ENCODE assay signal across 24 cellular contexts in the genomic region with DNA sequence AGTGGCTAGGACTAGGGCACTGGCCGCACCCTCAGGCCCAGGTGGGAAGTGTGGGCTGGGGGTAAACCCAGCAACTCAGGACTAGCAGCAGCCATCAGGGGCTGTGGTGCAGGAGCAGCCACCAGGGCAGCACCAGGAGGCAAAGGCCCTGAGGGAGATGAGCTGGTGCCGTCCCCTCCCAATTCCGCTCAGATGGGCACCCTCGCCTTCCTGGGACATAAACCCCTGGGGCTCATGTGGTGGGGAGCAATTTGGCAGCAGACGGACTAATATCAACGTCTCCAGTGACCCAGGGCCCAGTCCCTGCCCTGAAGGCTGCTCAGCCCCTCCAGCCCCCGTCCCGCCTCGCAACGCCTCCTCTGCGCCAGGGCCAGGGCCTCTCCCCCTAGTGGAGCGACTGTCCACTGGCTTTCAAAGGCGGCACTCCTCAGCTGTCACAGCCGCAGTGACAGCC.
DNase-seq lines count a peak whose midpoint lies in the region; ATAC-seq, FAIRE-seq and TF ChIP-seq lines count a peak whose summit lies in the region.
"Had no signal": no experiment of that assay in that cellular context is flagged by ENCODE, and none has a peak within 500 bp of the region (broad histone marks: within the 10 kb centered on the region; RNA-seq: fewer than 3 reads in every experiment).

No MANE protein-coding gene starts in this region.

- dilution Hi-C loops in mammary epithelial cell (cut with HindIII; ENCODE audit: low sequenced_read_pairs), result no loop called here

- peaks cover 2% of the 10 kb centered on the region for H3K36me3 Mint-ChIP-seq in chondrocyte (ENCODE audit: low read depth)
- H3K36me3 Mint-ChIP-seq in naive thymus-derived CD4-positive, alpha-beta T cell, result peaks cover 0 to 13% (median 0%) of the 10 kb centered on the region in 5 donors

- no peaks in the 10 kb centered on the region for H3K79me2 ChIP-seq in mammary epithelial cell (ENCODE audit: insufficient read depth, low read length)
- H3K79me2 ChIP-seq: hepatocyte had no signal

- POLR2A ChIA-PET in naive thymus-derived CD4-positive, alpha-beta T cell (lab: Charles Lee), result no interaction called here

- H3K9me3 ChIP-seq in BE2C (no peaks in the 10 kb centered on the region), mammary epithelial cell (replicated peaks; ENCODE audit: insufficient read depth, low read length) (no peaks in the 10 kb centered on the region)
- no peaks in the 10 kb centered on the region for H3K9me3 ChIP-seq in naive thymus-derived CD4-positive, alpha-beta T cell (ENCODE audit: control insufficient read depth in 2 of 3, low read length in 3 of 3)
- H3K9me3 ChIP-seq: HAP-1, thoracic aorta had no signal

- TF ChIP-seq CTCF in BE2C (IDR thresholded peaks at IDR 0.05; ENCODE audit: low read depth, low read length) (peak; percentile 22; the same call in 1 of the 2 replicates), chondrocyte (IDR thresholded peaks at IDR 0.05) (no peak), mammary epithelial cell (conservative IDR thresholded peaks at IDR 0.05 in 1 of 2, IDR thresholded peaks at IDR 0.05 in 1 of 2; ENCODE audit: extremely low read depth in 1 of 2, insufficient read depth in 1 of 2, low read depth in 1 of 2, low read length in 2 of 2) (no peak)

- H3K27me3 ChIP-seq in BE2C, result no peaks in the 10 kb centered on the region
- H3K27me3 ChIP-seq in naive thymus-derived CD4-positive, alpha-beta T cell (ENCODE audit: control insufficient read depth in 2 of 2, insufficient read depth in 2 of 2, low read length in 2 of 2), result no peaks in the 10 kb centered on the region
- H3K27me3 ChIP-seq in mammary epithelial cell (ENCODE audit: insufficient read depth, low read length), result no peaks in the 10 kb centered on the region
- H3K27me3 ChIP-seq: hepatocyte had no signal

- in situ Hi-C loops in mammary epithelial cell (cut with MboI; ENCODE audit: low sequenced_read_pairs in 2 of 2), result no loop called here

- no peak overlapping the region for H2AFZ ChIP-seq in mammary epithelial cell (ENCODE audit: low read depth, low read length)
- H2AFZ ChIP-seq: hepatocyte had no signal

- no peak overlapping the region for H3K4me2 ChIP-seq in mammary epithelial cell (ENCODE audit: insufficient read depth, low read depth, low read length)
- H3K4me2 ChIP-seq: hepatocyte had no signal

- peaks cover 20% of the 10 kb centered on the region for H3K4me1 ChIP-seq in BE2C
- no peaks in the 10 kb centered on the region for H3K4me1 ChIP-seq in naive thymus-derived CD4-positive, alpha-beta T cell (ENCODE audit: control insufficient read depth in 2 of 2, insufficient read depth in 2 of 2, low read length in 2 of 2)
- H3K4me1 ChIP-seq in mammary epithelial cell (ENCODE audit: insufficient read depth, low read length), result no peaks in the 10 kb centered on the region
- H3K4me1 ChIP-seq: HAP-1 had no signal

- H3K9ac ChIP-seq in mammary epithelial cell (ENCODE audit: insufficient read depth, low read length), result no peak overlapping the region

- DNase-seq in BE2C, result no peak
- peak; percentile 56 for DNase-seq in ELF-1 (ENCODE audit: low read depth, low spot score)
- DNase-seq in chondrocyte (ENCODE audit: low spot score), result peak; percentile 71
- DNase-seq in naive thymus-derived CD4-positive, alpha-beta T cell, result no peak
- DNase-seq in medulla oblongata (ENCODE audit: extremely low spot score), result no peak
- DNase-seq in RCC 7860 (ENCODE audit: low spot score), result no peak
- no peak for DNase-seq in mammary epithelial cell
- DNase-seq in AG08395 (ENCODE audit: low spot score), result no peak
- DNase-seq: activated CD4-positive, alpha-beta memory T cell treated with anti-CD3 and anti-CD28 coated beads, Interleukin-2, amount 10 ng/mL, durations not matched to agents 7 days and 5 days; activated gamma-delta T cell treated with Interleukin-2 at 50 U/mL for 16 hours; activated T-cell treated with anti-CD3 and anti-CD28 coated beads for 4 hours; dermis blood vessel endothelial cell; naive thymus-derived CD8-positive, alpha-beta T cell; NCI-H526 treated with DMSO at 0.1 percent for 48 hours; stimulated activated CD4-positive, alpha-beta T cell treated with anti-CD3 and anti-CD28 coated beads, Interleukin-1b, Interleukin-23, amount 100 ng/mL, for 48 hours; stimulated activated naive CD4-positive, alpha-beta T cell had no signal

- no peaks in the 10 kb centered on the region for H3K27me3 Mint-ChIP-seq in chondrocyte (ENCODE audit: low read depth)
- no peaks in the 10 kb centered on the region for H3K27me3 Mint-ChIP-seq in naive thymus-derived CD4-positive, alpha-beta T cell
- H3K27me3 Mint-ChIP-seq: activated CD4-positive, alpha-beta memory T cell treated with anti-CD3 and anti-CD28 coated beads, Interleukin-2, amount 10 ng/mL, durations not matched to agents 7 days and 5 days; memory B cell; naive thymus-derived CD8-positive, alpha-beta T cell had no signal

- BruUV-seq in mammary epithelial cell (replicated peaks; lab: Mats Ljungman, UMichigan), result no TSS peak

- no peaks in the 10 kb centered on the region for H4K20me1 ChIP-seq in mammary epithelial cell (ENCODE audit: insufficient read depth, low read length)

- FAIRE-seq in RCC 7860 (lab: Jason Lieb, UNC), result no peak
- FAIRE-seq: bronchial epithelial cell, keratinocyte had no signal

- no peak overlapping the region for H3K4me3 ChIP-seq in BE2C (ENCODE audit: low read depth, low read length)
- no peak overlapping the region for H3K4me3 ChIP-seq in naive thymus-derived CD4-positive, alpha-beta T cell (ENCODE audit: low read length)
- no peak overlapping the region for H3K4me3 ChIP-seq in mammary epithelial cell (replicated peaks in 1 of 3; ENCODE audit: insufficient read depth in 1 of 3, low read depth in 2 of 3, low read length in 3 of 3)
- H3K4me3 ChIP-seq: HAP-1, hepatocyte, SK-N-MC, thoracic aorta had no signal

- H3K36me3 ChIP-seq in BE2C, result no peaks in the 10 kb centered on the region
- H3K36me3 ChIP-seq in naive thymus-derived CD4-positive, alpha-beta T cell (ENCODE audit: control insufficient read depth in 2 of 3, insufficient read depth in 3 of 3, low read length in 3 of 3), result peaks cover 0 to 10% (median 0%) of the 10 kb centered on the region in 3 experiments
- H3K36me3 ChIP-seq in mammary epithelial cell (ENCODE audit: insufficient read depth, low read length), result no peaks in the 10 kb centered on the region
- H3K36me3 ChIP-seq: HAP-1, thoracic aorta had no signal

- no peaks in the 10 kb centered on the region for H3K9me3 Mint-ChIP-seq in chondrocyte (ENCODE audit: low read depth)
- no peaks in the 10 kb centered on the region for H3K9me3 Mint-ChIP-seq in naive thymus-derived CD4-positive, alpha-beta T cell
- H3K9me3 Mint-ChIP-seq: activated CD4-positive, alpha-beta memory T cell treated with anti-CD3 and anti-CD28 coated beads, Interleukin-2, amount 10 ng/mL, durations not matched to agents 7 days and 5 days; CD8-positive, alpha-beta memory T cell; memory B cell; naive thymus-derived CD8-positive, alpha-beta T cell had no signal

- CTCF ChIA-PET in naive thymus-derived CD4-positive, alpha-beta T cell (lab: Charles Lee), result interaction anchor here (0.7 kb wide), 1 partner anchor 27 kb away, joined by 3 read pairs; no protein-coding TSS in a partner anchor
- CTCF ChIA-PET in mammary epithelial cell (lab: Charles Lee; ENCODE audit: low non-redundant PET), result no interaction called here

- H3K4me1 Mint-ChIP-seq in chondrocyte (ENCODE audit: low read depth), result peaks cover 17% of the 10 kb centered on the region
- peaks cover 0 to 12% (median 6%) of the 10 kb centered on the region in 7 donors for H3K4me1 Mint-ChIP-seq in naive thymus-derived CD4-positive, alpha-beta T cell
- H3K4me1 Mint-ChIP-seq: activated CD4-positive, alpha-beta memory T cell treated with anti-CD3 and anti-CD28 coated beads, Interleukin-2, amount 10 ng/mL, durations not matched to agents 7 days and 5 days; CD8-positive, alpha-beta memory T cell; memory B cell had no signal

- intact Hi-C loops in naive thymus-derived CD4-positive, alpha-beta T cell (cut with micrococcal nuclease), result no loop called here
- intact Hi-C loops in mammary epithelial cell (cut with micrococcal nuclease), result no loop called here

- WGBS in mammary epithelial cell (ENCODE audit: low coverage, missing lambda C conversion rate), result 77% methylated on average over 5 of the region's 14 CpGs

- no peak overlapping the region for H3K27ac ChIP-seq in naive thymus-derived CD4-positive, alpha-beta T cell (ENCODE audit: low read depth, low read length)
- H3K27ac ChIP-seq in mammary epithelial cell (ENCODE audit: insufficient read depth, low read depth, low read length), result no peak overlapping the region
- H3K27ac ChIP-seq: hepatocyte, SK-N-MC, thoracic aorta had no signal

- no peak overlapping the region for H3K4me3 Mint-ChIP-seq in chondrocyte (ENCODE audit: unreplicated experiment)
- H3K4me3 Mint-ChIP-seq in naive thymus-derived CD4-positive, alpha-beta T cell, result no peak overlapping the region
- H3K4me3 Mint-ChIP-seq: activated CD4-positive, alpha-beta memory T cell treated with anti-CD3 and anti-CD28 coated beads, Interleukin-2, amount 10 ng/mL, durations not matched to agents 7 days and 5 days; CD8-positive, alpha-beta memory T cell; memory B cell; naive thymus-derived CD8-positive, alpha-beta T cell had no signal

- H3K27ac Mint-ChIP-seq in chondrocyte (ENCODE audit: unreplicated experiment), result no peak overlapping the region
- no peak overlapping the region for H3K27ac Mint-ChIP-seq in naive thymus-derived CD4-positive, alpha-beta T cell
- H3K27ac Mint-ChIP-seq: memory B cell had no signal

- ATAC-seq in naive thymus-derived CD4-positive, alpha-beta T cell, result peak; percentile 17
- ATAC-seq: naive thymus-derived CD8-positive, alpha-beta T cell had no signal

Comparison
In these comparisons a context has a peak if more than half of its experiments do, and no peak if none do; other contexts are left out.
1. DNase-seq: peak in ELF-1 (single experiment) and chondrocyte (single experiment); none in BE2C (single experiment), naive thymus-derived CD4-positive, alpha-beta T cell (0 of 9), medulla oblongata (single experiment), RCC 7860 (single experiment), mammary epithelial cell (single experiment) and AG08395 (single experiment).